In the genomic region with DNA sequence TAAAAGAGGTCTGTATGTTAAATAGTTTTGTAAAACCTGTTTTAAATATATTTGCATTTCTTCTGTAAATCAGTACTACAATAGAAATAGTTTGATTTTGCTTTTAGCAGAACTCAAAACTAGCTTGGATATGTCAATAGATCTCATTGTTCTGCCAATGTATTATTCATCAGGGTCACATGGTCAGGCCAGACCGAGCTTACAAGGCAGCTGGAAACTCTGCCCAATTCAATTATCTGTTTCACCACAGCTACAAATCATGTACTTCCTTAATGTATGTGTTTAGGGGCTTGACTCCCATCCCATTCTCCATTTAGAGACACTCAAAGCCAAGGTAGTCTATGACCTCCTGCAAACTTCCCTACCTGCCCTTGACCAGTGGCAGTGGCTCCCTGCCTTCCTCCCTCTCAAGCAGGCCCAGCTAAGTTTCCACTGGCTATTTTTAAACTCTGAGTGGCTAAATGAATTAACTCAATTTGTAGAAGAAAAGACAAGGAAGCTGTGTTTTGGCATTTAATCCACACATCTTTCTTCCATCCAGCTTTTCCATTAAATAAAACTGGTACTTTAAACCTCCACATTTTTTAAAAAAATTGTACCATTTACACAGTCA, we compare ENCODE assay signal across 11 cellular contexts. TPM values are rescaled to one million over a fixed set of nuclear protein-coding genes. Genes with fewer than 3 reads are reported as not detected.
DNase-seq lines count a peak whose midpoint lies in the region; ATAC-seq and TF ChIP-seq lines count a peak whose summit lies in the region.
"Had no signal": no experiment of that assay in that cellular context is flagged by ENCODE, and none has a peak within 500 bp of the region (broad histone marks: within the 10 kb centered on the region; RNA-seq: fewer than 3 reads in every experiment).

No MANE protein-coding gene starts in this region.

- H3K4me1 ChIP-seq in esophagus squamous epithelium = peaks cover 0 to 16% (median 12%) of the 10 kb centered on the region in 3 donors
- peaks cover 0 to 16% (median 0%) of the 10 kb centered on the region in 4 donors for H3K4me1 ChIP-seq in Peyer's patch

- ATAC-seq in Right ventricle myocardium inferior (peak; percentile 72), omental fat pad (ENCODE audit: low FRiP score) (no peak), HG03108 (IDR thresholded peaks at IDR 0.05; ENCODE audit: unreplicated experiment) (no peak)
- ATAC-seq in activated CD8-positive, alpha-beta memory T cell treated with anti-CD3 and anti-CD28 coated beads, Interleukin-2, amount 10 ng/mL, durations not matched to agents 7 days and 5 days = no peak

- peaks cover 2% of the 10 kb centered on the region for H3K4me1 Mint-ChIP-seq in activated CD8-positive, alpha-beta memory T cell treated with anti-CD3 and anti-CD28 coated beads, Interleukin-2, amount 10 ng/mL, durations not matched to agents 7 days and 5 days

- H3K9me3 ChIP-seq in esophagus squamous epithelium (no peaks in the 10 kb centered on the region), Peyer's patch (no peaks in the 10 kb centered on the region)

- H3K27ac ChIP-seq in esophagus squamous epithelium (peak overlapping the region in 3 of 4 donors; percentile 21 to 41 (median 38)), Peyer's patch (peak overlapping the region in 2 of 4 donors; percentile 2 to 25)

- peaks cover 2% of the 10 kb centered on the region for H3K9me3 Mint-ChIP-seq in activated CD8-positive, alpha-beta memory T cell treated with anti-CD3 and anti-CD28 coated beads, Interleukin-2, amount 10 ng/mL, durations not matched to agents 7 days and 5 days (ENCODE audit: low read depth)

- H3K36me3 ChIP-seq in esophagus squamous epithelium = no peaks in the 10 kb centered on the region
- no peaks in the 10 kb centered on the region for H3K36me3 ChIP-seq in Peyer's patch

- H3K27me3 ChIP-seq in esophagus squamous epithelium (no peaks in the 10 kb centered on the region), Peyer's patch (no peaks in the 10 kb centered on the region)

- no peak for TF ChIP-seq POLR2A in esophagus squamous epithelium (IDR thresholded peaks at IDR 0.05)
- no peak for TF ChIP-seq POLR2A in Peyer's patch (IDR thresholded peaks at IDR 0.05)

- intact Hi-C loops in Right ventricle myocardium inferior (cut with DNase I) (loop anchor here (5.0 kb wide), 1 partner anchor 46 kb away; the partner anchor contains the start of gene SELENOP), cardiac septum (cut with DNase I) (loop anchor here (2.0 kb wide), 1 partner anchor 47 kb away; the partner anchor contains the start of gene SELENOP), esophagus squamous epithelium (cut with DNase I) (no loop called here)

- H3K4me3 Mint-ChIP-seq in activated CD8-positive, alpha-beta memory T cell treated with anti-CD3 and anti-CD28 coated beads, Interleukin-2, amount 10 ng/mL, durations not matched to agents 7 days and 5 days = no peak overlapping the region

- H3K4me3 ChIP-seq in esophagus squamous epithelium (no peak overlapping the region), Peyer's patch (no peak overlapping the region)

- TF ChIP-seq CTCF in esophagus squamous epithelium (IDR thresholded peaks at IDR 0.05) (no peak), omental fat pad (IDR thresholded peaks at IDR 0.05) (no peak), Peyer's patch (IDR thresholded peaks at IDR 0.05) (no peak)

- peaks cover 21% of the 10 kb centered on the region for H3K27me3 Mint-ChIP-seq in activated CD8-positive, alpha-beta memory T cell treated with anti-CD3 and anti-CD28 coated beads, Interleukin-2, amount 10 ng/mL, durations not matched to agents 7 days and 5 days

- no peak for DNase-seq in Right ventricle myocardium inferior (ENCODE audit: missing footprints)
- DNase-seq in cardiac septum (ENCODE audit: low spot score) = no peak
- DNase-seq in esophagus squamous epithelium (lab: John Stamatoyannopoulos, UW) = no peak
- peak; percentile 52 for DNase-seq in mucosa of gallbladder (ENCODE audit: low spot score)
- DNase-seq in omental fat pad (ENCODE audit: low spot score) = no peak
- no peak for DNase-seq in Peyer's patch
- DNase-seq in activated CD8-positive, alpha-beta memory T cell treated with anti-CD3 and anti-CD28 coated beads, Interleukin-2, amount 10 ng/mL, durations not matched to agents 7 days and 5 days = no peak
- DNase-seq: activated CD4-positive, alpha-beta T cell treated with anti-CD3 and anti-CD28 coated beads for 4 hours; kidney; NCI-H524 had no signal

- H3K36me3 Mint-ChIP-seq in activated CD8-positive, alpha-beta memory T cell treated with anti-CD3 and anti-CD28 coated beads, Interleukin-2, amount 10 ng/mL, durations not matched to agents 7 days and 5 days = no peaks in the 10 kb centered on the region

- WGBS in esophagus squamous epithelium, 2 donors = 0 to 13% methylated on average over 1 of the region's 1 CpG

- CTCF ChIA-PET in activated CD8-positive, alpha-beta memory T cell treated with anti-CD3 and anti-CD28 coated beads, Interleukin-2, amount 10 ng/mL, durations not matched to agents 7 days and 5 days (lab: Charles Lee) = no interaction called here

- H3K27ac Mint-ChIP-seq in activated CD8-positive, alpha-beta memory T cell treated with anti-CD3 and anti-CD28 coated beads, Interleukin-2, amount 10 ng/mL, durations not matched to agents 7 days and 5 days = no peak overlapping the region

RNA-seq across cellular contexts. Expression of gene SELENOP, which starts 46.4 kb away (rescaled TPM):
- total RNA-seq in Right ventricle myocardium inferior (284 TPM), cardiac septum (149 TPM), esophagus squamous epithelium (100 to 1,000 TPM in 2 of 4 donors, 10 to 100 TPM in 2; 74.7 to 381 (median 211) TPM), mucosa of gallbladder (510 TPM), omental fat pad (1,000 to 10,000 TPM in 2 of 4 donors, 100 to 1,000 TPM in 2; 658 to 1,212 (median 1,008) TPM), Peyer's patch (1,000 to 10,000 TPM in 3 of 4 donors, 100 to 1,000 TPM in 1; 404 to 5,297 (median 1,595) TPM)
- under 1 TPM; 0.12 to 0.53 TPM for total RNA-seq in activated CD8-positive, alpha-beta memory T cell treated with anti-CD3 and anti-CD28 coated beads, Interleukin-2, amount 10 ng/mL, durations not matched to agents 7 days and 5 days

Comparison
In these comparisons a context has a peak if more than half of its experiments do, and no peak if none do; other contexts are left out.
1. RNA of gene SELENOP, which starts 46.4 kb away (total RNA-seq): 404 to 5,297 TPM in Peyer's patch, 658 to 1,212 TPM in omental fat pad, 510 TPM in mucosa of gallbladder (single experiment), 74.7 to 381 TPM in esophagus squamous epithelium, 284 TPM in Right ventricle myocardium inferior (single experiment) and 149 TPM in cardiac septum (single experiment); 0.12 to 0.53 TPM in activated CD8-positive, alpha-beta memory T cell treated with anti-CD3 and anti-CD28 coated beads, Interleukin-2, amount 10 ng/mL, durations not matched to agents 7 days and 5 days; every median in the first group is over 10 times any median in the second.